ENCODE assay signal across 28 cellular contexts in genomic region chr5:96476654-96477053, GRCh38. TPM values are rescaled to one million over a fixed set of nuclear protein-coding genes. Genes with fewer than 3 reads are reported as not detected.
DNase-seq lines count a peak whose midpoint lies in the region; ATAC-seq, FAIRE-seq and TF ChIP-seq lines count a peak whose summit lies in the region.
"Had no signal": no experiment of that assay in that cellular context is flagged by ENCODE, and none has a peak within 500 bp of the region (broad histone marks: within the 10 kb centered on the region; RNA-seq: fewer than 3 reads in every experiment).

No MANE protein-coding gene starts in this region.

- CTCF ChIA-PET in IMR-90 (lab: Yijun Ruan, JAX) = no interaction called here
- CTCF ChIA-PET in endothelial cell of umbilical vein (lab: Charles Lee) = interaction anchor here (0.7 to 1.4 kb wide), 6 partner anchors 23 to 132 kb away, joined by 3 to 4 read pairs (median 4); no protein-coding TSS in a partner anchor

- H3K9me1 ChIP-seq in IMR-90 (ENCODE audit: insufficient read depth, low read length) (no peaks in the 10 kb centered on the region), endothelial cell of umbilical vein (replicated peaks; ENCODE audit: control insufficient read depth, extremely low read depth, insufficient read depth, low read length) (no peaks in the 10 kb centered on the region)

- TF ChIP-seq CTCF in IMR-90 (conservative IDR thresholded peaks at IDR 0.05; ENCODE audit: low read depth, low read length) (no peak), endothelial cell of umbilical vein (IDR thresholded peaks at IDR 0.05; ENCODE audit: extremely low read depth in 1 of 2, insufficient read depth in 1 of 2, low read depth in 1 of 2, low read length in 2 of 2) (no peak)

- FAIRE-seq in endothelial cell of umbilical vein (lab: Jason Lieb, UNC) = peak; percentile 77

- H3K23ac ChIP-seq in IMR-90 (ENCODE audit: low read depth, low read length) = no peak overlapping the region

- H2AFZ ChIP-seq in IMR-90 (replicated peaks; ENCODE audit: low read length, poor library complexity) = no peak overlapping the region
- H2AFZ ChIP-seq in endothelial cell of umbilical vein (ENCODE audit: low read depth, low read length) = peak overlapping the region; percentile 22

- peaks cover 3% of the 10 kb centered on the region; the same call in 1 of the 2 replicates for H3K27me3 ChIP-seq in IMR-90 (ENCODE audit: control insufficient read depth, insufficient read depth, low read length)
- no peaks in the 10 kb centered on the region for H3K27me3 ChIP-seq in endothelial cell of umbilical vein (ENCODE audit: control insufficient read depth in 2 of 2, insufficient read depth in 2 of 2, low read length in 2 of 2)
- H3K27me3 ChIP-seq: heart left ventricle, spleen, suprapubic skin had no signal

- H3K27ac Mint-ChIP-seq in stimulated activated effector memory CD8-positive, alpha-beta T cell treated with anti-CD3 and anti-CD28 coated beads, Interleukin-12 subunit alpha, Interleukin-12 subunit beta, amount 100 ng/mL, for 72 hours = no peak overlapping the region
- H3K27ac Mint-ChIP-seq: activated T-cell treated with anti-CD3 and anti-CD28 coated beads, Interleukin-2, amount 50 U/mL, for 24 hours; memory B cell; stimulated activated naive B cell treated with anti-CD40 and anti-IgM and Interleukin-4, amounts not matched to agents 10 μg/mL and 1 μg/mL and 100 μg/mL, for 72 hours had no signal

- no CpG with 5 or more reads among the region's 3 CpGs for WGBS in IMR-90 (ENCODE audit: extremely low coverage in 2 of 2, insufficient read length in 1 of 2), 2 experiments

- H2AK9ac ChIP-seq in IMR-90 (replicated peaks; ENCODE audit: low read depth, low read length, poor library complexity) = no peak overlapping the region

- H3K9me3 ChIP-seq in IMR-90 (ENCODE audit: control insufficient read depth, insufficient read depth, low read length) = no peaks in the 10 kb centered on the region
- H3K9me3 ChIP-seq in endothelial cell of umbilical vein (replicated peaks; ENCODE audit: control insufficient read depth, insufficient read depth, low read length) = no peaks in the 10 kb centered on the region
- H3K9me3 ChIP-seq: heart left ventricle, spleen, suprapubic skin had no signal

- no peak overlapping the region for H2BK15ac ChIP-seq in IMR-90 (ENCODE audit: low read depth, low read length)

- no TSS peak for BruUV-seq in IMR-90 (replicated peaks; lab: Mats Ljungman, UMichigan)
- BruUV-seq in endothelial cell of umbilical vein (replicated peaks; lab: Mats Ljungman, UMichigan) = no TSS peak

- H3K4me3 Mint-ChIP-seq in stimulated activated effector memory CD8-positive, alpha-beta T cell treated with anti-CD3 and anti-CD28 coated beads, Interleukin-12 subunit alpha, Interleukin-12 subunit beta, amount 100 ng/mL, for 72 hours = no peak overlapping the region
- H3K4me3 Mint-ChIP-seq: activated T-cell treated with anti-CD3 and anti-CD28 coated beads, Interleukin-2, amount 50 U/mL, for 24 hours; memory B cell; stimulated activated naive B cell treated with anti-CD40 and anti-IgM and Interleukin-4, amounts not matched to agents 10 μg/mL and 1 μg/mL and 100 μg/mL, for 72 hours had no signal

- H4K91ac ChIP-seq in IMR-90 (ENCODE audit: insufficient read depth, low read depth, low read length) = no peak overlapping the region

- no peak overlapping the region for H3K18ac ChIP-seq in IMR-90 (ENCODE audit: low read depth, low read length)

- POLR2A ChIA-PET in IMR-90 (lab: Charles Lee; ENCODE audit: unreplicated experiment) (no interaction called here), endothelial cell of umbilical vein (lab: Charles Lee) (interaction anchor here (0.7 kb wide), 1 partner anchor 248 kb away, joined by 4 read pairs; no protein-coding TSS in a partner anchor)

- H3K4ac ChIP-seq in IMR-90 (ENCODE audit: low read depth, low read length) = no peak overlapping the region

- H3K4me3 ChIP-seq in IMR-90 (ENCODE audit: insufficient read depth, low read depth, low read length) = no peak overlapping the region
- H3K4me3 ChIP-seq in endothelial cell of umbilical vein (replicated peaks in 1 of 3; ENCODE audit: insufficient read depth in 1 of 3, low read depth in 1 of 3, low read length in 3 of 3) = no peak overlapping the region
- H3K4me3 ChIP-seq: heart left ventricle, spleen, suprapubic skin had no signal

- no peaks in the 10 kb centered on the region for H3K79me1 ChIP-seq in IMR-90 (ENCODE audit: low read depth in 1 of 2, low read length in 2 of 2)

- peak; percentile 30 for DNase-seq in AG20443 (ENCODE audit: low spot score)
- DNase-seq in IMR-90 = peak; percentile 69
- peak; percentile 67 for DNase-seq in endothelial cell of umbilical vein (ENCODE audit: low read depth, low spot score)
- DNase-seq in non-pigmented ciliary epithelial cell (ENCODE audit: low read depth) = peak; percentile 26
- no peak for DNase-seq in NCI-H82 treated with DMSO at 0.1 percent for 48 hours (lab: John Stamatoyannopoulos, UW; ENCODE audit: unreplicated experiment)
- DNase-seq in stimulated activated effector memory CD8-positive, alpha-beta T cell treated with anti-CD3 and anti-CD28 coated beads, Interleukin-12 subunit alpha, Interleukin-12 subunit beta, amount 100 ng/mL, for 72 hours (ENCODE audit: low spot score in 2 of 2) = no peak
- DNase-seq in NCI-H2029 (lab: John Stamatoyannopoulos, UW) = no peak
- no peak for DNase-seq in DMS153 (lab: John Stamatoyannopoulos, UW)
- DNase-seq: ACHN; activated CD4-positive, alpha-beta T cell treated with anti-CD3 and anti-CD28 coated beads for 48 hours; activated T-cell treated with anti-CD3 and anti-CD28 coated beads, Interleukin-2, amount 50 U/mL, for 24 hours; amniotic stem cell; heart left ventricle; KBM-7; NCI-H1436 treated with DMSO at 0.1 percent for 48 hours; NCI-H748 treated with DMSO at 0.1 percent for 48 hours; RPMI8226; spleen; stimulated activated CD4-positive, alpha-beta T cell treated with anti-CD3 and anti-CD28 coated beads, Interleukin-2, amount 100 ng/mL, for 48 hours; stimulated activated naive B cell treated with anti-CD40 and anti-IgM and Interleukin-4, amounts not matched to agents 10 μg/mL and 1 μg/mL and 100 μg/mL, for 72 hours had no signal

- H3K36me3 Mint-ChIP-seq in stimulated activated effector memory CD8-positive, alpha-beta T cell treated with anti-CD3 and anti-CD28 coated beads, Interleukin-12 subunit alpha, Interleukin-12 subunit beta, amount 100 ng/mL, for 72 hours = no peaks in the 10 kb centered on the region
- H3K36me3 Mint-ChIP-seq: memory B cell; stimulated activated naive B cell treated with anti-CD40 and anti-IgM and Interleukin-4, amounts not matched to agents 10 μg/mL and 1 μg/mL and 100 μg/mL, for 72 hours had no signal

- H3K4me1 Mint-ChIP-seq in stimulated activated effector memory CD8-positive, alpha-beta T cell treated with anti-CD3 and anti-CD28 coated beads, Interleukin-12 subunit alpha, Interleukin-12 subunit beta, amount 100 ng/mL, for 72 hours = no peaks in the 10 kb centered on the region
- H3K4me1 Mint-ChIP-seq: memory B cell; stimulated activated naive B cell treated with anti-CD40 and anti-IgM and Interleukin-4, amounts not matched to agents 10 μg/mL and 1 μg/mL and 100 μg/mL, for 72 hours had no signal

- H3K14ac ChIP-seq in IMR-90 (replicated peaks; ENCODE audit: low read depth, low read length) = no peak overlapping the region

- no peaks in the 10 kb centered on the region for H3K79me2 ChIP-seq in endothelial cell of umbilical vein (ENCODE audit: control insufficient read depth, insufficient read depth, low read length)

- no peak overlapping the region for H2AK5ac ChIP-seq in IMR-90 (ENCODE audit: low read depth, low read length)

- dilution Hi-C loops in IMR-90 (cut with HindIII; ENCODE audit: low sequenced_read_pairs, unreplicated experiment) (no loop called here), endothelial cell of umbilical vein (cut with MboI; ENCODE audit: extremely low pct_ligation_motif_present, low sequenced_read_pairs) (no loop called here)

- H3K56ac ChIP-seq in IMR-90 (ENCODE audit: extremely low read depth, insufficient read depth, low read length) = no peak overlapping the region

- no peak overlapping the region for H2BK120ac ChIP-seq in IMR-90 (ENCODE audit: low read depth, low read length)

- TF ChIP-seq RAD21 in IMR-90 (IDR thresholded peaks at IDR 0.05; ENCODE audit: low read length) = no peak

- H3K27ac ChIP-seq in IMR-90 (ENCODE audit: insufficient read depth, low read length) (no peak overlapping the region), endothelial cell of umbilical vein (ENCODE audit: insufficient read depth, low read depth, low read length) (no peak overlapping the region)
- H3K27ac ChIP-seq: heart left ventricle, spleen, suprapubic skin, VCaP had no signal

- no peak overlapping the region for H2BK20ac ChIP-seq in IMR-90 (ENCODE audit: low read depth, low read length)

- H4K20me1 ChIP-seq in IMR-90 (ENCODE audit: insufficient read depth, low read length) (no peaks in the 10 kb centered on the region), endothelial cell of umbilical vein (replicated peaks; ENCODE audit: control insufficient read depth, extremely low read depth, insufficient read depth, low read length) (no peaks in the 10 kb centered on the region)

- H2BK5ac ChIP-seq in IMR-90 (ENCODE audit: low read depth, low read length, poor library complexity, severe bottlenecking) = no peak overlapping the region

- H3K36me3 ChIP-seq in IMR-90 (ENCODE audit: control insufficient read depth, insufficient read depth, low read length) (no peaks in the 10 kb centered on the region), endothelial cell of umbilical vein (ENCODE audit: control insufficient read depth in 2 of 2, extremely low read depth in 1 of 2, insufficient read depth in 2 of 2, low read length in 2 of 2) (no peaks in the 10 kb centered on the region)
- H3K36me3 ChIP-seq: heart left ventricle, spleen, suprapubic skin had no signal

- H3K4me1 ChIP-seq in IMR-90 (ENCODE audit: control insufficient read depth, insufficient read depth, low read length) (no peaks in the 10 kb centered on the region), endothelial cell of umbilical vein (ENCODE audit: control insufficient read depth, extremely low read depth, insufficient read depth, low read length) (peaks cover 13% of the 10 kb centered on the region)
- H3K4me1 ChIP-seq: heart left ventricle, spleen, suprapubic skin had no signal

- TF ChIP-seq POLR2A in IMR-90 (IDR thresholded peaks at IDR 0.05; ENCODE audit: low read depth, low read length) (no peak), endothelial cell of umbilical vein (IDR thresholded peaks at IDR 0.05; ENCODE audit: low read depth, low read length) (no peak)

- H3K4me2 ChIP-seq in IMR-90 (ENCODE audit: low read depth, low read length) (no peak overlapping the region), endothelial cell of umbilical vein (ENCODE audit: insufficient read depth, low read length) (peak overlapping the region; percentile 24)

- H3K9ac ChIP-seq in IMR-90 (ENCODE audit: low read depth, low read length) (no peak overlapping the region), endothelial cell of umbilical vein (replicated peaks; ENCODE audit: extremely low read depth, insufficient read depth, low read length) (no peak overlapping the region)

- peak; percentile 79 for ATAC-seq in IMR-90 (ENCODE audit: low read depth)
- no peak for ATAC-seq in stimulated activated effector memory CD8-positive, alpha-beta T cell treated with anti-CD3 and anti-CD28 coated beads, Interleukin-12 subunit alpha, Interleukin-12 subunit beta, amount 100 ng/mL, for 72 hours
- ATAC-seq: heart left ventricle; SK-N-SH treated with all-trans-retinoic acid at 6 μM for 48 hours; stimulated activated naive B cell treated with anti-CD40 and anti-IgM and Interleukin-4, amounts not matched to agents 10 μg/mL and 1 μg/mL and 100 μg/mL, for 72 hours had no signal

- H3K9me3 Mint-ChIP-seq in stimulated activated effector memory CD8-positive, alpha-beta T cell treated with anti-CD3 and anti-CD28 coated beads, Interleukin-12 subunit alpha, Interleukin-12 subunit beta, amount 100 ng/mL, for 72 hours = no peaks in the 10 kb centered on the region
- H3K9me3 Mint-ChIP-seq: activated T-cell treated with anti-CD3 and anti-CD28 coated beads, Interleukin-2, amount 50 U/mL, for 24 hours; memory B cell; stimulated activated naive B cell treated with anti-CD40 and anti-IgM and Interleukin-4, amounts not matched to agents 10 μg/mL and 1 μg/mL and 100 μg/mL, for 72 hours had no signal

- intact Hi-C loops in IMR-90 (cut with micrococcal nuclease) = loop anchor here (5.0 kb wide), 1 partner anchor 34 kb away; no protein-coding TSS in a partner anchor
- intact Hi-C loops in endothelial cell of umbilical vein (cut with micrococcal nuclease) = no loop called here

- H4K5ac ChIP-seq in IMR-90 (ENCODE audit: low read depth, low read length) = no peak overlapping the region

- H4K8ac ChIP-seq in IMR-90 (ENCODE audit: low read depth in 2 of 2, low read length in 2 of 2) = no peak overlapping the region

- in situ Hi-C loops in IMR-90 (cut with MboI; ENCODE audit: low sequenced_read_pairs) = no loop called here

RNA-seq across cellular contexts. Expression of gene PCSK1, which starts 43.6 kb away (rescaled TPM):
- total RNA-seq in IMR-90 (2012; rRNA removed) (not detected in 2 replicates), endothelial cell of umbilical vein (4.3 and 8.7 TPM in 2 replicates)
- polyA plus RNA-seq in IMR-90 (2012; rRNA removed) (not detected in 2 replicates), endothelial cell of umbilical vein (0.75 and 0.95 TPM in 2 replicates)
- not detected in 2 replicates for polyA plus RNA-seq in IMR-90 (2012; cell fraction: cytosol; rRNA removed)
- polyA plus RNA-seq in IMR-90 (2012; cell fraction: nucleus; rRNA removed; ENCODE audit: low replicate concordance) = not detected in 2 replicates
- 1.1 and 1.7 TPM in 2 replicates for polyA plus RNA-seq in endothelial cell of umbilical vein (2011; cell fraction: cytosol; rRNA removed)
- 1.3 and 1.5 TPM in 2 replicates for polyA plus RNA-seq in endothelial cell of umbilical vein (2011; cell fraction: nucleus; rRNA removed)
- 3.1 and 4.5 TPM in 2 replicates for polyA plus RNA-seq in endothelial cell of umbilical vein (2012)
- 1.1 and 1.8 TPM in 2 replicates for polyA minus RNA-seq in endothelial cell of umbilical vein
- 2.6 TPM for polyA minus RNA-seq in endothelial cell of umbilical vein (2011; cell fraction: cytosol; rRNA and poly(A)+ RNA removed)
- 0.67 and 1.8 TPM in 2 replicates for polyA minus RNA-seq in endothelial cell of umbilical vein (2011; cell fraction: nucleus; rRNA and poly(A)+ RNA removed)
- total RNA-seq: activated CD8-positive, alpha-beta memory T cell treated with anti-CD3 and anti-CD28 coated beads for 36 hours; HT-29; renal cortical epithelial cell; T-helper 2 cell treated with Interferon-gamma antibody and Interleukin-4, amounts not matched to agents 100 ng/mL and 5 ng/mL, for 36 hours had no signal

Comparison
In these comparisons a context has a peak if more than half of its experiments do, and no peak if none do; other contexts are left out.
1. DNase-seq: peak in AG20443 (single experiment), IMR-90 (single experiment), endothelial cell of umbilical vein (single experiment) and non-pigmented ciliary epithelial cell (single experiment); none in NCI-H82 treated with DMSO at 0.1 percent for 48 hours (single experiment), stimulated activated effector memory CD8-positive, alpha-beta T cell treated with anti-CD3 and anti-CD28 coated beads, Interleukin-12 subunit alpha, Interleukin-12 subunit beta, amount 100 ng/mL, for 72 hours (0 of 2), NCI-H2029 (single experiment) and DMS153 (single experiment).